29 cellular contexts compared by ENCODE assay signal in genomic region chr10:101507828-101508227, GRCh38.
"Had no signal": no experiment of that assay in that cellular context is flagged by ENCODE, and none has a peak within 500 bp of the region (broad histone marks: within the 10 kb centered on the region; RNA-seq: fewer than 3 reads in every experiment).

No MANE protein-coding gene starts in this region.

- H3K4me1 ChIP-seq: suprapubic skin, testis, thyroid gland, tibial artery, tibial nerve, transverse colon, upper lobe of left lung, upper lobe of right lung, uterus, vagina had no signal

- H3K27ac Mint-ChIP-seq: stimulated activated effector memory CD8-positive, alpha-beta T cell treated with anti-CD3 and anti-CD28 coated beads, Interleukin-12 subunit alpha, Interleukin-12 subunit beta, amount 100 ng/mL, for 72 hours; stimulated activated memory B cell treated with anti-CD40 and anti-IgM and Interleukin-4, amounts not matched to agents 10 μg/mL and 1 μg/mL and 100 μg/mL, for 72 hours; stimulated activated naive B cell treated with anti-CD40 and anti-IgM and Interleukin-4, amounts not matched to agents 10 μg/mL and 1 μg/mL and 100 μg/mL, for 72 hours; stimulated activated naive CD8-positive, alpha-beta T cell treated with anti-CD3 and anti-CD28 coated beads, Interleukin-15, amount 100 ng/mL, for 72 hours; stimulated activated naive CD8-positive, alpha-beta T cell treated with anti-CD3 and anti-CD28 coated beads, Interleukin-15, Interleukin-2, amounts not matched to agents 100 ng/mL and 50 ng/mL, for 24 hours; type B pancreatic cell had no signal

- H3K4me3 ChIP-seq: stomach, suprapubic skin, testis, thoracic aorta, thyroid gland, tibial artery, tibial nerve, transverse colon, upper lobe of left lung, upper lobe of right lung, uterus, vagina had no signal

- H3K9me3 Mint-ChIP-seq: stimulated activated effector memory CD8-positive, alpha-beta T cell treated with anti-CD3 and anti-CD28 coated beads, Interleukin-12 subunit alpha, Interleukin-12 subunit beta, amount 100 ng/mL, for 72 hours; stimulated activated memory B cell treated with anti-CD40 and anti-IgM and Interleukin-4, amounts not matched to agents 10 μg/mL and 1 μg/mL and 100 μg/mL, for 72 hours; stimulated activated naive B cell treated with anti-CD40 and anti-IgM and Interleukin-4, amounts not matched to agents 10 μg/mL and 1 μg/mL and 100 μg/mL, for 72 hours; stimulated activated naive CD8-positive, alpha-beta T cell treated with anti-CD3 and anti-CD28 coated beads, Interleukin-15, amount 100 ng/mL, for 72 hours; stimulated activated naive CD8-positive, alpha-beta T cell treated with anti-CD3 and anti-CD28 coated beads, Interleukin-15, Interleukin-2, amounts not matched to agents 100 ng/mL and 50 ng/mL, for 24 hours; type B pancreatic cell had no signal

- H3K4me3 Mint-ChIP-seq: stimulated activated effector memory CD8-positive, alpha-beta T cell treated with anti-CD3 and anti-CD28 coated beads, Interleukin-12 subunit alpha, Interleukin-12 subunit beta, amount 100 ng/mL, for 72 hours; stimulated activated memory B cell treated with anti-CD40 and anti-IgM and Interleukin-4, amounts not matched to agents 10 μg/mL and 1 μg/mL and 100 μg/mL, for 72 hours; stimulated activated naive B cell treated with anti-CD40 and anti-IgM and Interleukin-4, amounts not matched to agents 10 μg/mL and 1 μg/mL and 100 μg/mL, for 72 hours; stimulated activated naive CD8-positive, alpha-beta T cell treated with anti-CD3 and anti-CD28 coated beads, Interleukin-15, amount 100 ng/mL, for 72 hours; stimulated activated naive CD8-positive, alpha-beta T cell treated with anti-CD3 and anti-CD28 coated beads, Interleukin-15, Interleukin-2, amounts not matched to agents 100 ng/mL and 50 ng/mL, for 24 hours had no signal

- H3K27me3 ChIP-seq: stomach, suprapubic skin, testis, thyroid gland, tibial artery, tibial nerve, transverse colon, upper lobe of left lung, upper lobe of right lung, uterus, vagina had no signal

- H3K27me3 Mint-ChIP-seq: stimulated activated memory B cell treated with anti-CD40 and anti-IgM and Interleukin-4, amounts not matched to agents 10 μg/mL and 1 μg/mL and 100 μg/mL, for 72 hours; stimulated activated naive B cell treated with anti-CD40 and anti-IgM and Interleukin-4, amounts not matched to agents 10 μg/mL and 1 μg/mL and 100 μg/mL, for 72 hours; stimulated activated naive CD8-positive, alpha-beta T cell treated with anti-CD3 and anti-CD28 coated beads, Interleukin-15, amount 100 ng/mL, for 72 hours; stimulated activated naive CD8-positive, alpha-beta T cell treated with anti-CD3 and anti-CD28 coated beads, Interleukin-15, Interleukin-2, amounts not matched to agents 100 ng/mL and 50 ng/mL, for 24 hours had no signal

- DNase-seq: stimulated activated CD4-positive, alpha-beta T cell treated with anti-CD3 and anti-CD28 coated beads, Interleukin-2, amount 100 ng/mL, for 48 hours; stimulated activated CD4-positive, alpha-beta T cell treated with anti-CD3 and anti-CD28 coated beads, Interleukin-4, amount 100 ng/mL, for 1 hour; stimulated activated CD4-positive, alpha-beta T cell treated with anti-CD3 and anti-CD28 coated beads, Interleukin-4, amount 100 ng/mL, for 24 hours; stimulated activated CD4-positive, alpha-beta T cell treated with anti-CD3 and anti-CD28 coated beads, Interleukin-4, amount 100 ng/mL, for 4 hours; stimulated activated CD8-positive, alpha-beta memory T cell treated with anti-CD3 and anti-CD28 coated beads, Interleukin-4, amount 100 ng/mL, for 48 hours; stimulated activated naive B cell treated with anti-CD40 and anti-IgM and Interleukin-4, amounts not matched to agents 10 μg/mL and 1 μg/mL and 100 μg/mL, for 72 hours; stimulated activated naive CD4-positive, alpha-beta T cell; stimulated activated naive CD4-positive, alpha-beta T cell treated with Interleukin-2 at 50 U/mL for 16 hours; stimulated activated naive CD8-positive, alpha-beta T cell treated with anti-CD3 and anti-CD28 coated beads, Interleukin-15, amount 100 ng/mL, for 72 hours; stimulated activated naive CD8-positive, alpha-beta T cell treated with anti-CD3 and anti-CD28 coated beads, Interleukin-15, Interleukin-2, amounts not matched to agents 100 U/mL and 50 U/mL, for 24 hours; stomach; substantia nigra; testis; thyroid gland; tibial artery; transverse colon; trophoblast cell; upper lobe of left lung; upper lobe of right lung; uterus had no signal

- H3K27ac ChIP-seq: stomach, suprapubic skin, testis, thoracic aorta, thyroid gland, tibial artery, tibial nerve, transverse colon, upper lobe of left lung, upper lobe of right lung, uterus, vagina had no signal

- H3K36me3 ChIP-seq: stomach, suprapubic skin, thoracic aorta, thyroid gland, tibial artery, tibial nerve, transverse colon, upper lobe of left lung, upper lobe of right lung, uterus, vagina had no signal

- H3K4me1 Mint-ChIP-seq: stimulated activated effector memory CD8-positive, alpha-beta T cell treated with anti-CD3 and anti-CD28 coated beads, Interleukin-12 subunit alpha, Interleukin-12 subunit beta, amount 100 ng/mL, for 72 hours; stimulated activated memory B cell treated with anti-CD40 and anti-IgM and Interleukin-4, amounts not matched to agents 10 μg/mL and 1 μg/mL and 100 μg/mL, for 72 hours; stimulated activated naive B cell treated with anti-CD40 and anti-IgM and Interleukin-4, amounts not matched to agents 10 μg/mL and 1 μg/mL and 100 μg/mL, for 72 hours; stimulated activated naive CD8-positive, alpha-beta T cell treated with anti-CD3 and anti-CD28 coated beads, Interleukin-15, amount 100 ng/mL, for 72 hours had no signal

- ATAC-seq: stimulated activated effector memory CD8-positive, alpha-beta T cell treated with anti-CD3 and anti-CD28 coated beads, Interleukin-12 subunit alpha, Interleukin-12 subunit beta, amount 100 ng/mL, for 72 hours; stimulated activated memory B cell treated with anti-CD40 and anti-IgM and Interleukin-4, amounts not matched to agents 10 μg/mL and 1 μg/mL and 100 μg/mL, for 72 hours; stimulated activated naive B cell treated with anti-CD40 and anti-IgM and Interleukin-4, amounts not matched to agents 10 μg/mL and 1 μg/mL and 100 μg/mL, for 72 hours; stimulated activated naive CD8-positive, alpha-beta T cell treated with anti-CD3 and anti-CD28 coated beads, Interleukin-15, amount 100 ng/mL, for 72 hours; stimulated activated naive CD8-positive, alpha-beta T cell treated with anti-CD3 and anti-CD28 coated beads, Interleukin-15, Interleukin-2, amounts not matched to agents 100 U/mL and 50 U/mL, for 24 hours; upper lobe of right lung had no signal

- H3K36me3 Mint-ChIP-seq: stimulated activated naive B cell treated with anti-CD40 and anti-IgM and Interleukin-4, amounts not matched to agents 10 μg/mL and 1 μg/mL and 100 μg/mL, for 72 hours; type B pancreatic cell had no signal

- H3K9me3 ChIP-seq: stomach, suprapubic skin, testis, thoracic aorta, thyroid gland, tibial artery, tibial nerve, transverse colon, upper lobe of left lung, upper lobe of right lung, uterus, vagina had no signal

- FAIRE-seq: urothelium cell line had no signal
